ENCODE assay signal across 23 cellular contexts in genomic region chr19:10268077-10268476, GRCh38. TPM values are rescaled to one million over a fixed set of nuclear protein-coding genes. Genes with fewer than 3 reads are reported as not detected.
DNase-seq lines count a peak whose midpoint lies in the region; ATAC-seq and TF ChIP-seq lines count a peak whose summit lies in the region.
"Had no signal": no experiment of that assay in that cellular context is flagged by ENCODE, and none has a peak within 500 bp of the region (broad histone marks: within the 10 kb centered on the region; RNA-seq: fewer than 3 reads in every experiment).

No MANE protein-coding gene starts in this region.

- peaks cover 3 to 7% (median 3%) of the 10 kb centered on the region in 3 donors for H3K27me3 Mint-ChIP-seq in CD14-positive monocyte (ENCODE audit: low read depth in 3 of 3)
- H3K27me3 Mint-ChIP-seq: activated T-cell treated with anti-CD3 and anti-CD28 coated beads, Interleukin-2, amount 50 U/mL, for 24 hours; naive thymus-derived CD4-positive, alpha-beta T cell had no signal

- peak overlapping the region in 1 of 2 donors; percentile 21 for H3K4me3 Mint-ChIP-seq in CD14-positive monocyte
- H3K4me3 Mint-ChIP-seq: activated CD8-positive, alpha-beta T cell treated with anti-CD3 and anti-CD28 coated beads, Interleukin-2, amount 10 ng/mL, durations not matched to agents 7 days and 5 days; activated T-cell treated with anti-CD3 and anti-CD28 coated beads, Interleukin-2, amount 50 U/mL, for 24 hours had no signal

- H3K27me3 ChIP-seq in left lung = no peaks in the 10 kb centered on the region
- H3K27me3 ChIP-seq: BLaER1 treated with 17β-estradiol and CSF1 and Interleukin-3, amounts not matched to agents 10 nM and 100 nM; right lobe of liver had no signal

- intact Hi-C loops in CD14-positive monocyte (cut with micrococcal nuclease) (no loop called here), left lung (cut with DNase I) (no loop called here)

- peaks cover 0 to 3% (median 0%) of the 10 kb centered on the region in 7 donors for H3K9me3 Mint-ChIP-seq in CD14-positive monocyte
- H3K9me3 Mint-ChIP-seq: activated T-cell treated with anti-CD3 and anti-CD28 coated beads, Interleukin-2, amount 50 U/mL, for 24 hours; naive thymus-derived CD4-positive, alpha-beta T cell had no signal

- ATAC-seq in left lung (no peak), HG02571 (IDR thresholded peaks at IDR 0.05; ENCODE audit: unreplicated experiment) (no peak)
- ATAC-seq: activated CD8-positive, alpha-beta T cell treated with anti-CD3 and anti-CD28 coated beads, Interleukin-2, amount 10 ng/mL, durations not matched to agents 7 days and 5 days; naive thymus-derived CD4-positive, alpha-beta T cell; right lobe of liver had no signal

- no peak for DNase-seq in CD14-positive monocyte (ENCODE audit: low spot score)
- peak; percentile 77 for DNase-seq in dermis blood vessel endothelial cell
- no peak for DNase-seq in left lung
- DNase-seq in HUDEP-2 (lab: John Stamatoyannopoulos, UW; ENCODE audit: unreplicated experiment in 76 of 76) = no peak
- no peak for DNase-seq in stimulated activated CD4-positive, alpha-beta T cell treated with anti-CD3 and anti-CD28 coated beads, Interleukin-4, amount 100 ng/mL, for 24 hours
- no peak for DNase-seq in foreskin fibroblast
- DNase-seq: activated CD8-positive, alpha-beta T cell treated with anti-CD3 and anti-CD28 coated beads, Interleukin-2, amount 10 ng/mL, durations not matched to agents 7 days and 5 days; activated naive CD4-positive, alpha-beta T cell; activated T-cell treated with anti-CD3 and anti-CD28 coated beads, Interleukin-2, amount 50 U/mL, for 24 hours; aorta; central memory CD4-positive, alpha-beta T cell; foreskin melanocyte; Kasumi-1; naive thymus-derived CD4-positive, alpha-beta T cell; NCI-H187; NCI-H774; transverse colon had no signal

- H3K27ac ChIP-seq in left lung (peak overlapping the region; percentile 60 to 99), skin epidermis (peak overlapping the region in 16 of 21 experiments; percentile 1 to 94 (median 29))
- H3K27ac ChIP-seq: right lobe of liver had no signal

- no peaks in the 10 kb centered on the region for H3K9me3 ChIP-seq in left lung
- H3K9me3 ChIP-seq: BLaER1 treated with 17β-estradiol and CSF1 and Interleukin-3, amounts not matched to agents 10 nM and 100 nM; right lobe of liver; transverse colon had no signal

- peaks cover 3 to 47% of the 10 kb centered on the region in 2 donors for H3K4me1 ChIP-seq in left lung

- H3K4me3 ChIP-seq in left lung (no peak overlapping the region), skin epidermis (no peak overlapping the region), foreskin fibroblast (ENCODE audit: low read depth in 1 of 2, low read length in 2 of 2) (no peak overlapping the region)
- H3K4me3 ChIP-seq: BLaER1 treated with 17β-estradiol and CSF1 and Interleukin-3, amounts not matched to agents 10 nM and 100 nM; right lobe of liver; transverse colon had no signal

- H3K27ac Mint-ChIP-seq in CD14-positive monocyte = peak overlapping the region in 4 of 7 donors; percentile 35 to 70 (median 62)
- H3K27ac Mint-ChIP-seq: activated CD8-positive, alpha-beta T cell treated with anti-CD3 and anti-CD28 coated beads, Interleukin-2, amount 10 ng/mL, durations not matched to agents 7 days and 5 days; activated T-cell treated with anti-CD3 and anti-CD28 coated beads, Interleukin-2, amount 50 U/mL, for 24 hours had no signal

- H3K4me1 Mint-ChIP-seq in CD14-positive monocyte = peaks cover 28% of the 10 kb centered on the region

- H3K36me3 Mint-ChIP-seq in CD14-positive monocyte = peaks cover 5 to 14% of the 10 kb centered on the region in 2 donors

- H3K36me3 ChIP-seq in left lung = peaks cover 0 to 5% of the 10 kb centered on the region in 2 donors
- H3K36me3 ChIP-seq: right lobe of liver, transverse colon had no signal

- no peak for TF ChIP-seq CTCF in CD14-positive monocyte (IDR thresholded peaks at IDR 0.05)
- TF ChIP-seq CTCF in left lung (IDR thresholded peaks at IDR 0.05) = no peak
- no peak for TF ChIP-seq CTCF in foreskin fibroblast (IDR thresholded peaks at IDR 0.05; ENCODE audit: low read depth, low read length)

RNA-seq across cellular contexts. Expression of gene ICAM1, which starts 2.8 kb away (rescaled TPM):
- polyA plus RNA-seq in CD14-positive monocyte = 10 to 100 TPM; 21.6 to 40.8 TPM
- total RNA-seq in dermis blood vessel endothelial cell (21.3 and 59.7 TPM in 2 replicates), left lung (100 to 1,000 TPM; 149 to 497 TPM)

RNA-seq across cellular contexts. Expression of gene MRPL4, which starts 16.1 kb away (rescaled TPM):
- 10 to 100 TPM; 20.4 to 22.7 TPM for polyA plus RNA-seq in CD14-positive monocyte
- total RNA-seq in dermis blood vessel endothelial cell (19.9 and 44.6 TPM in 2 replicates), left lung (10 to 100 TPM; 37.2 to 53.1 TPM)

RNA-seq across cellular contexts. Expression of gene ICAM4, which starts 18.7 kb away (rescaled TPM):
- polyA plus RNA-seq in CD14-positive monocyte = 10 to 100 TPM in 1 of 2 donors, 1 to 10 TPM in 1; 5.5 to 17.3 TPM
- total RNA-seq in dermis blood vessel endothelial cell = 0.79 and 0.85 TPM in 2 replicates
- total RNA-seq in left lung = 10 to 100 TPM in 1 of 2 donors, 1 to 10 TPM in 1; 4.5 to 17.9 TPM
- total RNA-seq: epithelial cell of proximal tubule, osteocyte had no signal
- polyA plus RNA-seq: aorta had no signal

RNA-seq across cellular contexts. Expression of gene ICAM5, which starts 21.7 kb away (rescaled TPM):
- under 1 TPM in 1 of 2 donors, not detected in 1; 0.21 TPM for polyA plus RNA-seq in CD14-positive monocyte
- total RNA-seq in dermis blood vessel endothelial cell (0.09 and 0.17 TPM in 2 replicates), left lung (10 to 100 TPM; 10.2 to 25.7 TPM)
- total RNA-seq: epithelial cell of proximal tubule had no signal
- polyA plus RNA-seq: naive thymus-derived CD4-positive, alpha-beta T cell had no signal

RNA-seq across cellular contexts. Expression of gene S1PR2, which starts 36.9 kb away (rescaled TPM):
- polyA plus RNA-seq in CD14-positive monocyte = under 1 TPM; 0.40 to 0.55 TPM
- 0.70 and 0.85 TPM in 2 replicates for total RNA-seq in dermis blood vessel endothelial cell
- total RNA-seq in left lung = 10 to 100 TPM; 25.6 to 40.3 TPM
